1 cellular context compared by ENCODE assay signal in genomic region chr2:203951366-203951902, GRCh38.
TF ChIP-seq lines count a peak whose summit lies in the region.

No MANE protein-coding gene starts in this region.

TF ChIP-seq in GM12878, 131 proteins besides CTCF, POLR2A, EP300 and RAD21 (continued from another document):
- peak; percentile 72; the same call in 1 of the 2 replicates for TF ChIP-seq RELB (IDR thresholded peaks at IDR 0.05; ENCODE audit: low read depth)
- TF ChIP-seq USF2 (IDR thresholded peaks at IDR 0.05; ENCODE audit: borderline replicate concordance, low read depth, low read length) = no peak
- TF ChIP-seq E2F8 (IDR thresholded peaks at IDR 0.05; ENCODE audit: low read depth, partially characterized antibody) = no peak
- TF ChIP-seq ZNF217 (IDR thresholded peaks at IDR 0.05) = peak; percentile 49; the same call in 1 of the 2 replicates
- peak; percentile 79 to 85; a peak in 3 of 4 replicates for TF ChIP-seq IKZF2 (IDR thresholded peaks at IDR 0.05)
- TF ChIP-seq RUNX3 (IDR thresholded peaks at IDR 0.05; ENCODE audit: low read length) = peak; percentile 67
- 0 out of 2 replicates have a peak, but pooled peaks have one; percentile 29 for TF ChIP-seq BACH1 (IDR thresholded peaks at IDR 0.05; ENCODE audit: borderline replicate concordance)
- TF ChIP-seq MEF2B (IDR thresholded peaks at IDR 0.05; ENCODE audit: partially characterized antibody, poor library complexity, severe bottlenecking) = peak; percentile 57
- no peak for TF ChIP-seq YY1 (IDR thresholded peaks at IDR 0.05; ENCODE audit: low read depth, low read length)
- TF ChIP-seq NR2C2 (IDR thresholded peaks at IDR 0.05; ENCODE audit: borderline replicate concordance, control insufficient read depth, insufficient read length, low read depth) = no peak
- TF ChIP-seq SUZ12 (IDR thresholded peaks at IDR 0.05; ENCODE audit: unreplicated experiment) = no peak
- TF ChIP-seq IKZF1 (conservative IDR thresholded peaks at IDR 0.05) = peak; percentile 88
